In genomic region chr1:95113684-95114083, GRCh38 we compare ENCODE assay signal across 16 cellular contexts. TPM values are rescaled to one million over a fixed set of nuclear protein-coding genes. Genes with fewer than 3 reads are reported as not detected.
A peak's percentile ranks its signal among the peaks of the same experiment; 100 is the strongest.
DNase-seq lines count a peak whose midpoint lies in the region; ATAC-seq and TF ChIP-seq lines count a peak whose summit lies in the region.
"Had no signal": no experiment of that assay in that cellular context is flagged by ENCODE, and none has a peak within 500 bp of the region (broad histone marks: within the 10 kb centered on the region; RNA-seq: fewer than 3 reads in every experiment).

No MANE protein-coding gene starts in this region.

- no peak overlapping the region for H2BK5ac ChIP-seq in trophoblast cell (ENCODE audit: low read depth, low read length, poor library complexity)

- H3K18ac ChIP-seq in trophoblast cell (ENCODE audit: low read length) = no peak overlapping the region

- H3K14ac ChIP-seq in trophoblast cell (ENCODE audit: low read length) = no peak overlapping the region

- in situ Hi-C loops in SK-MEL-5 (cut with HindIII; ENCODE audit: low pct_unique_long_range_greater_than_20kb, low sequenced_read_pairs) = no loop called here

- peaks cover 6% of the 10 kb centered on the region for H3K79me2 ChIP-seq in trophoblast cell (ENCODE audit: control insufficient read depth, insufficient read depth, low read length, poor library complexity)

- no peak overlapping the region for H3K9ac ChIP-seq in trophoblast cell (ENCODE audit: low read length)
- H3K9ac ChIP-seq: BLaER1 treated with 17β-estradiol and CSF1 and Interleukin-3, amounts not matched to agents 10 nM and 100 nM had no signal

- no peak overlapping the region for H3K4me2 ChIP-seq in trophoblast cell (ENCODE audit: low read length)
- H3K4me2 ChIP-seq: A549; BLaER1 treated with 17β-estradiol and CSF1 and Interleukin-3, amounts not matched to agents 10 nM and 100 nM had no signal

- no peak overlapping the region for H3K23ac ChIP-seq in trophoblast cell (ENCODE audit: low read length)

- H3K4me1 ChIP-seq in HEK293 (ENCODE audit: control insufficient read depth, insufficient read depth, low read length) (no peaks in the 10 kb centered on the region), trophoblast cell (ENCODE audit: control insufficient read depth in 1 of 2, insufficient read depth in 2 of 2, low read length in 2 of 2) (no peaks in the 10 kb centered on the region)

- TF ChIP-seq POLR2A in erythroblast (IDR thresholded peaks at IDR 0.05; ENCODE audit: low read length) = no peak

- ATAC-seq in GM18861 (IDR thresholded peaks at IDR 0.05; ENCODE audit: unreplicated experiment) = no peak
- ATAC-seq: A549; CD8-positive, alpha-beta T cell had no signal

- H2AFZ ChIP-seq in trophoblast cell (ENCODE audit: insufficient read depth, low read length, poor library complexity) = no peak overlapping the region

- no peak overlapping the region for H2BK120ac ChIP-seq in trophoblast cell (ENCODE audit: insufficient read depth, low read length, poor library complexity)

- CTCF ChIA-PET in HEK293 (lab: Yijun Ruan, JAX) = interaction anchor here (0.6 kb wide), 1 partner anchor 29 kb away, joined by 6 read pairs; no protein-coding TSS in a partner anchor

- H3K4ac ChIP-seq in trophoblast cell (ENCODE audit: low read depth, low read length) = no peak overlapping the region

- no peak overlapping the region for H3K4me3 ChIP-seq in HEK293 (ENCODE audit: low read depth, low read length)
- H3K4me3 ChIP-seq in trophoblast cell (ENCODE audit: low read depth, low read length) = no peak overlapping the region
- H3K4me3 ChIP-seq: A549; BLaER1 treated with 17β-estradiol and CSF1 and Interleukin-3, amounts not matched to agents 10 nM and 100 nM had no signal

- no peaks in the 10 kb centered on the region for H3K27me3 ChIP-seq in trophoblast cell (ENCODE audit: insufficient read depth, low read length)

- DNase-seq in SK-MEL-5 (ENCODE audit: low read depth, low spot score) (peak; percentile 44), erythroblast (lab: John Stamatoyannopoulos, UW) (peak; percentile 49 to 63), trophoblast cell (no peak)
- DNase-seq: AML-193; Caco-2; Calu3; CD4-positive, alpha-beta T cell; CD8-positive, alpha-beta T cell; DMS79 treated with DMSO at 0.1 percent for 48 hours; GF-D8 had no signal

- H4K8ac ChIP-seq in trophoblast cell (ENCODE audit: low read depth, low read length) = no peak overlapping the region

- POLR2A ChIA-PET in HEK293 (lab: Yijun Ruan, JAX) = interaction anchor here (0.6 kb wide), 1 partner anchor 25 kb away, joined by 5 read pairs; no protein-coding TSS in a partner anchor

- H3K36me3 ChIP-seq in HEK293 (ENCODE audit: control insufficient read depth in 2 of 2, insufficient read depth in 1 of 2, low read length in 2 of 2) (no peaks in the 10 kb centered on the region), trophoblast cell (ENCODE audit: control insufficient read depth in 1 of 2, insufficient read depth in 2 of 2, low read length in 2 of 2) (no peaks in the 10 kb centered on the region)
- H3K36me3 ChIP-seq: BLaER1 treated with 17β-estradiol and CSF1 and Interleukin-3, amounts not matched to agents 10 nM and 100 nM had no signal

- no peak overlapping the region for H4K12ac ChIP-seq in trophoblast cell (ENCODE audit: low read depth, low read length)

- H3K27ac ChIP-seq in HEK293 (ENCODE audit: extremely low read depth, low read depth, low read length) = no peak overlapping the region
- H3K27ac ChIP-seq in trophoblast cell (ENCODE audit: low read depth, low read length) = no peak overlapping the region
- H3K27ac ChIP-seq: 22Rv1; A549; BLaER1 treated with 17β-estradiol and CSF1 and Interleukin-3, amounts not matched to agents 10 nM and 100 nM; C4-2B had no signal

- H3K9me3 ChIP-seq in HEK293 (ENCODE audit: control insufficient read depth, insufficient read depth, low read depth, low read length) (no peaks in the 10 kb centered on the region), trophoblast cell (ENCODE audit: insufficient read depth, low read depth, low read length) (no peaks in the 10 kb centered on the region)
- H3K9me3 ChIP-seq: A549; BLaER1 treated with 17β-estradiol and CSF1 and Interleukin-3, amounts not matched to agents 10 nM and 100 nM; Caco-2 had no signal

- TF ChIP-seq CTCF in HEK293 (tag by site-specific recombination; IDR thresholded peaks at IDR 0.05) = no peak

- no CpG with 5 or more reads among the region's 1 CpG for WGBS in trophoblast cell (ENCODE audit: extremely low coverage, insufficient coverage, insufficient read length)

- no peak overlapping the region for H4K91ac ChIP-seq in trophoblast cell (ENCODE audit: low read depth, low read length)

- no peak overlapping the region for H2BK12ac ChIP-seq in trophoblast cell (ENCODE audit: low read length)

- H3K79me1 ChIP-seq in trophoblast cell (ENCODE audit: low read length) = peaks cover 10% of the 10 kb centered on the region

- H2AK5ac ChIP-seq in trophoblast cell (ENCODE audit: low read length) = no peak overlapping the region

TF ChIP-seq in HEK293, 187 proteins besides CTCF, POLR2A, EP300 and RAD21:
- no peak for TF ChIP-seq MYNN (tag by site-specific recombination; IDR thresholded peaks at IDR 0.05; ENCODE audit: borderline replicate concordance)
- TF ChIP-seq PRDM2 (tag by site-specific recombination; IDR thresholded peaks at IDR 0.05; ENCODE audit: borderline replicate concordance) = no peak
- peak; percentile 56 for TF ChIP-seq ZNF335 (tag by site-specific recombination; conservative IDR thresholded peaks at IDR 0.05)

RNA-seq across cellular contexts. Expression of gene TLCD4, which starts 3.5 kb away (rescaled TPM):
- total RNA-seq in SK-MEL-5 (2014; rRNA removed; shearing (Covaris generic)) = 24.6 and 24.8 TPM in 2 replicates
- polyA plus RNA-seq in SK-MEL-5 (2015; cell fraction: cytosol; rRNA removed) = 13.9 and 18.9 TPM in 2 replicates
- polyA plus RNA-seq in SK-MEL-5 (2015; cell fraction: nucleus; rRNA removed) = 10.1 and 30.8 TPM in 2 replicates
- polyA plus RNA-seq in trophoblast cell (2013) = 4.5 and 4.7 TPM in 2 replicates

RNA-seq across cellular contexts. Expression of gene ALG14, which starts 40.9 kb away (rescaled TPM):
- 4.7 and 7.1 TPM in 2 replicates for total RNA-seq in SK-MEL-5 (2014; rRNA removed; shearing (Covaris generic))
- polyA plus RNA-seq in SK-MEL-5 (2015; cell fraction: cytosol; rRNA removed) = 2.5 and 2.9 TPM in 2 replicates
- 0.43 and 0.64 TPM in 2 replicates for polyA plus RNA-seq in SK-MEL-5 (2015; cell fraction: nucleus; rRNA removed)
- 3.5 and 3.8 TPM in 2 replicates for polyA plus RNA-seq in trophoblast cell (2013)

Comparison
In these comparisons a context has a peak if more than half of its experiments do, and no peak if none do; other contexts are left out.
1. DNase-seq: peak in SK-MEL-5 (single experiment) and erythroblast (2 of 2); none in trophoblast cell (0 of 2).